Comparison of ENCODE assay signal across 8 cellular contexts in genomic region chr17:78176548-78177025, GRCh38. TPM values are rescaled to one million over a fixed set of nuclear protein-coding genes. Genes with fewer than 3 reads are reported as not detected.
DNase-seq lines count a peak whose midpoint lies in the region; ATAC-seq and TF ChIP-seq lines count a peak whose summit lies in the region.

No MANE protein-coding gene starts in this region.

- H3K27me3 ChIP-seq in body of pancreas: no peaks in the 10 kb centered on the region

- ATAC-seq in body of pancreas: peak; percentile 28

- H3K36me3 ChIP-seq in body of pancreas (replicated peaks in 1 of 2; ENCODE audit: insufficient read depth in 1 of 2, low read depth in 2 of 2): no peaks in the 10 kb centered on the region

- TF ChIP-seq POLR2A in body of pancreas (IDR thresholded peaks at IDR 0.05): no peak

- H3K4me1 ChIP-seq in body of pancreas: peaks cover 58% of the 10 kb centered on the region

- H3K4me3 ChIP-seq in body of pancreas: no peak overlapping the region

- TF ChIP-seq CTCF in VCaP (conservative IDR thresholded peaks at IDR 0.05): peak; percentile 81
- peak; percentile 78 to 90 (median 82) for TF ChIP-seq CTCF in body of pancreas (IDR thresholded peaks at IDR 0.05)

- WGBS in body of pancreas, 2 donors: 11 to 20% methylated on average over 10 to 11 of the region's 14 CpGs

- intact Hi-C loops in body of pancreas (cut with DNase I): no loop called here

- H3K9me3 ChIP-seq in body of pancreas: no peaks in the 10 kb centered on the region

- peak; percentile 95 for DNase-seq in D341Med (ENCODE audit: low spot score)
- DNase-seq in HT1080 (ENCODE audit: low read depth): peak; percentile 32
- peak; percentile 78 to 84 (median 82) for DNase-seq in body of pancreas
- peak; percentile 61 for DNase-seq in kidney tubule cell (ENCODE audit: low spot score)
- peak; percentile 47 to 76 (median 65) for DNase-seq in stimulated activated CD4-positive, alpha-beta T cell treated with anti-CD3 and anti-CD28 coated beads, TNF-alpha, amount 100 ng/mL, for 1 hour (ENCODE audit: low read depth in 3 of 3, low spot score in 1 of 3)
- no peak for DNase-seq in OCI-M2 (lab: John Stamatoyannopoulos, UW; ENCODE audit: unreplicated experiment)
- no peak for DNase-seq in NCI-H2171 (lab: John Stamatoyannopoulos, UW)

- H3K27ac ChIP-seq in VCaP (peak overlapping the region; percentile 96), body of pancreas (peak overlapping the region; percentile 19 to 95 (median 88))

RNA-seq across cellular contexts. Expression of gene SYNGR2, which starts 8.2 kb away (rescaled TPM):
- 49.5 and 62.1 TPM in 2 replicates for total RNA-seq in HT1080 (2014; rRNA removed; shearing (Covaris generic))
- polyA plus RNA-seq in HT1080 (2015; cell fraction: cytosol; rRNA removed): 44.3 and 63.5 TPM in 2 replicates
- polyA plus RNA-seq in HT1080 (2015; cell fraction: nucleus; rRNA removed): 28.1 and 32.8 TPM in 2 replicates
- 10 to 100 TPM; 68.6 to 86.4 TPM for total RNA-seq in body of pancreas

RNA-seq across cellular contexts. Expression of gene TK1, which starts 10.3 kb away (rescaled TPM):
- 137 and 153 TPM in 2 replicates for total RNA-seq in HT1080 (2014; rRNA removed; shearing (Covaris generic))
- polyA plus RNA-seq in HT1080 (2015; cell fraction: cytosol; rRNA removed): 107 and 131 TPM in 2 replicates
- 70.7 and 80.5 TPM in 2 replicates for polyA plus RNA-seq in HT1080 (2015; cell fraction: nucleus; rRNA removed)
- 1 to 10 TPM in 1 of 2 donors, under 1 TPM in 1; 0.66 to 4.9 TPM for total RNA-seq in body of pancreas

RNA-seq across cellular contexts. Expression of gene AFMID, which starts 10.6 kb away (rescaled TPM):
- total RNA-seq in HT1080 (2014; rRNA removed; shearing (Covaris generic)): 35.2 and 37.2 TPM in 2 replicates
- polyA plus RNA-seq in HT1080 (2015; cell fraction: cytosol; rRNA removed): 36.8 and 37.0 TPM in 2 replicates
- polyA plus RNA-seq in HT1080 (2015; cell fraction: nucleus; rRNA removed): 31.8 and 40.2 TPM in 2 replicates
- 10 to 100 TPM; 78.9 to 94.6 TPM for total RNA-seq in body of pancreas

RNA-seq across cellular contexts. Expression of gene C17orf99, which starts 30.4 kb away (rescaled TPM):
- total RNA-seq in HT1080 (2014; rRNA removed; shearing (Covaris generic)): not detected in 2 replicates
- polyA plus RNA-seq in HT1080 (2015; cell fraction: cytosol; rRNA removed): not detected in 2 replicates
- not detected in 2 replicates for polyA plus RNA-seq in HT1080 (2015; cell fraction: nucleus; rRNA removed)
- total RNA-seq in body of pancreas: not detected

RNA-seq across cellular contexts. Expression of gene BIRC5, which starts 37.5 kb away (rescaled TPM):
- 166 and 195 TPM in 2 replicates for total RNA-seq in HT1080 (2014; rRNA removed; shearing (Covaris generic))
- polyA plus RNA-seq in HT1080 (2015; cell fraction: cytosol; rRNA removed): 103 and 112 TPM in 2 replicates
- 61.7 and 70.7 TPM in 2 replicates for polyA plus RNA-seq in HT1080 (2015; cell fraction: nucleus; rRNA removed)
- total RNA-seq in body of pancreas: not detected

Comparison
In these comparisons a context has a peak if more than half of its experiments do, and no peak if none do; other contexts are left out.
1. DNase-seq: peak in D341Med (single experiment), HT1080 (single experiment), body of pancreas (4 of 4), kidney tubule cell (single experiment) and stimulated activated CD4-positive, alpha-beta T cell treated with anti-CD3 and anti-CD28 coated beads, TNF-alpha, amount 100 ng/mL, for 1 hour (3 of 3); none in OCI-M2 (single experiment) and NCI-H2171 (single experiment).
2. RNA of gene TK1, which starts 10.3 kb away (total RNA-seq): 137 to 153 TPM in HT1080; 0.66 to 4.9 TPM in body of pancreas; every median in the first group is over 10 times any median in the second.